In the genomic region with DNA sequence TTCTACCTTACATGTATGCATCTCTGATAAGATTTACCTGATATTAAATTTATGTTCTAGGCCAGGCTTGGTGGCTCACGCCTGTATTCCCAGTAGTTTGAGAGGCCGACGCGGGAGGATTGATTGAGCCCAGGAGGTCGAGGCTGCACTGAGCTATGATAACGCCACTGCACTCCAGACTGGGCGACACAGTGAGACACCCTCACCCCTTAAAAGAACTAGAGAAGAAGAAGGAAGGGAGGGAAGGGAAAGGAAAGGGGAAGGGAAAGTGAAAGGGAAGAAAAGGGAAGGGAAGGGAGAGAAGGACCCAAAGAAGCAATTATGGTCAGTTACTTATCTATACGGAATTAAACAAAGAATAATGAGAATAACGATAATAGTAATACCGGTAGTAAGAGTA, we compare ENCODE assay signal across 7 cellular contexts. TPM values are rescaled to one million over a fixed set of nuclear protein-coding genes. Genes with fewer than 3 reads are reported as not detected.
DNase-seq lines count a peak whose midpoint lies in the region; ATAC-seq, FAIRE-seq and TF ChIP-seq lines count a peak whose summit lies in the region.

No MANE protein-coding gene starts in this region.

- peaks cover 3% of the 10 kb centered on the region for H3K9me3 ChIP-seq in RWPE2 (ENCODE audit: severe bottlenecking)
- H3K9me3 ChIP-seq in left ventricle myocardium inferior (replicated peaks) = peaks cover 7% of the 10 kb centered on the region
- H3K9me3 ChIP-seq in small intestine (ENCODE audit: control insufficient read depth, low read depth) = no peaks in the 10 kb centered on the region

- H3K36me3 ChIP-seq in RWPE2 (ENCODE audit: low read depth) = peaks cover 16% of the 10 kb centered on the region
- H3K36me3 ChIP-seq in left ventricle myocardium inferior = peaks cover 6% of the 10 kb centered on the region
- no peaks in the 10 kb centered on the region for H3K36me3 ChIP-seq in small intestine (ENCODE audit: control insufficient read depth in 2 of 2, insufficient read depth in 2 of 2, low read length in 2 of 2)

- no peak for TF ChIP-seq CTCF in HFF-Myc (IDR thresholded peaks at IDR 0.05; ENCODE audit: low read depth, low read length, missing control alignments)
- no peak for TF ChIP-seq CTCF in RWPE2 (IDR thresholded peaks at IDR 0.05; ENCODE audit: poor library complexity, severe bottlenecking)
- TF ChIP-seq CTCF in left ventricle myocardium inferior (IDR thresholded peaks at IDR 0.05; ENCODE audit: borderline replicate concordance) = no peak

- DNase-seq in HFF-Myc (ENCODE audit: extremely low read depth, low read depth) (no peak), RWPE2 (ENCODE audit: low spot score) (no peak), left ventricle myocardium inferior (no peak), small intestine (peak; percentile 47), D341Med (ENCODE audit: low spot score) (no peak), T-helper 9 cell (no peak)

- FAIRE-seq in small intestine (lab: Jason Lieb, UNC) = no peak

- H3K27me3 ChIP-seq in RWPE2 (ENCODE audit: insufficient read depth, poor library complexity, severe bottlenecking) = no peaks in the 10 kb centered on the region
- H3K27me3 ChIP-seq in left ventricle myocardium inferior (ENCODE audit: low read depth) = no peaks in the 10 kb centered on the region
- H3K27me3 ChIP-seq in small intestine (ENCODE audit: control insufficient read depth in 2 of 2, insufficient read depth in 2 of 2, low read length in 2 of 2) = no peaks in the 10 kb centered on the region

- H3K4me1 ChIP-seq in RWPE2 (ENCODE audit: insufficient read depth, poor library complexity, severe bottlenecking) = no peaks in the 10 kb centered on the region
- H3K4me1 ChIP-seq in left ventricle myocardium inferior = peaks cover 42% of the 10 kb centered on the region
- peaks cover 0 to 6% of the 10 kb centered on the region in 2 donors for H3K4me1 ChIP-seq in small intestine (ENCODE audit: control insufficient read depth in 2 of 2, insufficient read depth in 1 of 2, low read depth in 1 of 2, low read length in 1 of 2)

- H3K4me3 ChIP-seq in HFF-Myc (replicated peaks; ENCODE audit: low read depth, low read length) = peak overlapping the region; percentile 75
- no peak overlapping the region for H3K4me3 ChIP-seq in RWPE2 (ENCODE audit: severe bottlenecking)
- peak overlapping the region; percentile 97 for H3K4me3 ChIP-seq in left ventricle myocardium inferior
- H3K4me3 ChIP-seq in small intestine (ENCODE audit: low read depth in 1 of 2, low read length in 2 of 2) = peak overlapping the region in 1 of 2 donors; percentile 96

- intact Hi-C loops in left ventricle myocardium inferior (cut with micrococcal nuclease) = no loop called here

- peak overlapping the region; percentile 54 for H3K27ac ChIP-seq in RWPE2 (ENCODE audit: poor library complexity, severe bottlenecking)
- H3K27ac ChIP-seq in left ventricle myocardium inferior (replicated peaks) = peak overlapping the region; percentile 91
- peak overlapping the region; percentile 80 to 99 for H3K27ac ChIP-seq in small intestine (ENCODE audit: low read depth in 1 of 2, low read length in 1 of 2)

- ATAC-seq in RWPE2 (ENCODE audit: low read depth) = no peak
- no peak for ATAC-seq in HG02938 (IDR thresholded peaks at IDR 0.05; ENCODE audit: unreplicated experiment)

- WGBS in small intestine, 3 donors = 21 to 59% (median 34%) methylated on average over 10 of the region's 10 CpGs

RNA-seq across cellular contexts. Expression of a gene that starts 1.2 kb away (rescaled TPM):
- total RNA-seq in left ventricle myocardium inferior = 24.0 TPM
- polyA plus RNA-seq in small intestine = 10 to 100 TPM; 28.3 to 67.3 (median 48.3) TPM
